Comparison of ENCODE assay signal across 2 cellular contexts in genomic region chr3:158471639-158472294, GRCh38.
A peak's percentile ranks its signal among the peaks of the same experiment; 100 is the strongest.
TF ChIP-seq lines count a peak whose summit lies in the region.

No MANE protein-coding gene starts in this region.

TF ChIP-seq in IMR-90, 13 proteins besides CTCF, POLR2A, EP300 and RAD21 (continued from another document):
- no peak for TF ChIP-seq MXI1 (IDR thresholded peaks at IDR 0.05; ENCODE audit: borderline replicate concordance, low read depth, low read length)
- TF ChIP-seq SMC3 (IDR thresholded peaks at IDR 0.05; ENCODE audit: low read depth, low read length), result no peak
- TF ChIP-seq RFX5 (IDR thresholded peaks at IDR 0.05; ENCODE audit: low read depth, low read length), result no peak
- no peak for TF ChIP-seq ELK1 (IDR thresholded peaks at IDR 0.05; ENCODE audit: borderline replicate concordance, low read depth, low read length)
- no peak for TF ChIP-seq CHD1 (IDR thresholded peaks at IDR 0.05; ENCODE audit: low read depth, low read length)

TF ChIP-seq in liver, 16 proteins besides CTCF, POLR2A, EP300 and RAD21 (continued from another document):
- TF ChIP-seq REST (IDR thresholded peaks at IDR 0.05) (no peak), HNF4A (conservative IDR thresholded peaks at IDR 0.05) (peak; percentile 79 to 85), ZBTB33 (IDR thresholded peaks at IDR 0.05) (peak; percentile 40), TAF1 (conservative IDR thresholded peaks at IDR 0.05) (no peak), GABPA (IDR thresholded peaks at IDR 0.05 in 1 of 2, conservative IDR thresholded peaks at IDR 0.05 in 1 of 2) (no peak), ATF3 (IDR thresholded peaks at IDR 0.05) (peak; percentile 69), YY1 (IDR thresholded peaks at IDR 0.05) (peak; percentile 39), JUND (IDR thresholded peaks at IDR 0.05) (peak; percentile 81 to 94), NR2F2 (IDR thresholded peaks at IDR 0.05) (no peak), HNF4G (IDR thresholded peaks at IDR 0.05) (peak; percentile 9), SP1 (IDR thresholded peaks at IDR 0.05) (peak; percentile 42)
